Comparison of ENCODE assay signal across 27 cellular contexts in the genomic region with DNA sequence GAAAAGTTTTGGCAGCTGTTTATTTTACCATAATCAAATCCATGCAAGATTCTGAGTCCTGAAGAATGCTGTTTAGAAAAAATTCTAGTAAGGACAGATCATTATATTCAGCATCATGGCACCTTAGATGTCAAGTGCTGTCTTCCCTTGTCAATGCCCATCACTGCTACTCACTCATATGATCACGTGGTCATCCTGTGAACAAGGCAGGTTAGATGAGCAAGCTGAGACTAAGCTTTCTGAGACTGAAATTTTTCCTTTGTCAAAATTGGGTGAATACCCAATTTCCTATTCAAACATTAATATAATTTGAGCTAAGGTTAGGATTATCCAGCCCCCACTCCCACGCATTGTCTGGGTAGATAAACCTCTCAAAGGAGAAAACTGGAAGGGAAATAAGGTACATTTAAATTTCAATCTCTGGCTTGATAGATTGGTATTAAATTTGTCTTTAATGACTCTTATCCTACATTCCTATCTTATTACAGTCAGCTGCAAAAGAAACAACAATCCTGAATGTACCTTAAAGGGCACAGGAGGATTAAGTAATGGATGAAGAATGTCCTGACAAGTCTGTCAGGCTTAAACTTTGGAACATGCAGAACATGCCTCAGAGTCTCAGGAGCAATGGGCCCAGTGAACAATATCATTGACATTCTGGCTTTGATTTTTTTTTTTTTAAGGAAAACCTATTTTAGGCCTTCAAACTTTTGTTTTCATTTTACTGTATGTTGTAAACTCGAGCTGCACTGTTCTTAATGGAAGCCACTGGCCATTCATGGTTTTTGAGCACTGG.
A peak's percentile ranks its signal among the peaks of the same experiment; 100 is the strongest.
DNase-seq lines count a peak whose midpoint lies in the region; ATAC-seq lines count a peak whose summit lies in the region.
"Had no signal": no experiment of that assay in that cellular context is flagged by ENCODE, and none has a peak within 500 bp of the region (broad histone marks: within the 10 kb centered on the region; RNA-seq: fewer than 3 reads in every experiment).

No MANE protein-coding gene starts in this region.

- DNase-seq in HS-5 (ENCODE audit: low read depth) (peak; percentile 61), adipocyte (ENCODE audit: low read depth) (peak; percentile 36), fibroblast of peridontal ligament (ENCODE audit: extremely low read depth) (peak; percentile 45), stromal cell of bone marrow (ENCODE audit: low read depth) (peak; percentile 38), NCI-H526 treated with DMSO at 0.1 percent for 48 hours (lab: John Stamatoyannopoulos, UW) (no peak)
- DNase-seq in stimulated activated naive CD8-positive, alpha-beta T cell treated with anti-CD3 and anti-CD28 coated beads, Interleukin-15, amount 100 ng/mL, for 72 hours: no peak
- DNase-seq: activated CD8-positive, alpha-beta T cell treated with anti-CD3 and anti-CD28 coated beads for 36 hours; activated naive CD4-positive, alpha-beta T cell treated with Interleukin-2 at 50 U/mL for 16 hours; AML-193; amygdala; central memory CD4-positive, alpha-beta T cell; DMS53; dorsolateral prefrontal cortex; IMR-90; left colon; MM.1S; naive thymus-derived CD8-positive, alpha-beta T cell; NCI-H2171 treated with DMSO at 0.1 percent for 48 hours; NCI-H69; retina; stimulated activated CD4-positive, alpha-beta T cell treated with anti-CD3 and anti-CD28 coated beads, Interleukin-12 subunit alpha, Interleukin-12 subunit beta, amount 100 ng/mL, for 4 hours; stimulated activated CD4-positive, alpha-beta T cell treated with anti-CD3 and anti-CD28 coated beads, Interleukin-4, amount 100 ng/mL, for 4 hours; stimulated activated naive CD8-positive, alpha-beta T cell treated with anti-CD3 and anti-CD28 coated beads, Interleukin-15, Interleukin-2, amounts not matched to agents 100 U/mL and 50 U/mL, for 24 hours had no signal

- H3K4me1 Mint-ChIP-seq in stimulated activated naive CD8-positive, alpha-beta T cell treated with anti-CD3 and anti-CD28 coated beads, Interleukin-15, amount 100 ng/mL, for 72 hours: no peaks in the 10 kb centered on the region
- H3K4me1 Mint-ChIP-seq: naive thymus-derived CD8-positive, alpha-beta T cell had no signal

- H3K36me3 ChIP-seq in adipocyte (ENCODE audit: control insufficient read depth, insufficient read depth, low read length, severe bottlenecking): no peaks in the 10 kb centered on the region
- H3K36me3 ChIP-seq: tibial nerve had no signal

- no peak overlapping the region for H3K27ac Mint-ChIP-seq in stimulated activated naive CD8-positive, alpha-beta T cell treated with anti-CD3 and anti-CD28 coated beads, Interleukin-15, amount 100 ng/mL, for 72 hours
- H3K27ac Mint-ChIP-seq: activated CD8-positive, alpha-beta T cell treated with anti-CD3 and anti-CD28 coated beads for 36 hours; naive thymus-derived CD8-positive, alpha-beta T cell; WTC11 had no signal

- no peak overlapping the region for H3K9ac ChIP-seq in adipocyte (ENCODE audit: low read length)

- peak overlapping the region; percentile 2 for H3K4me3 ChIP-seq in adipocyte (ENCODE audit: low read length)
- H3K4me3 ChIP-seq: dorsolateral prefrontal cortex, tibial nerve had no signal

- no peaks in the 10 kb centered on the region for H3K9me3 Mint-ChIP-seq in stimulated activated naive CD8-positive, alpha-beta T cell treated with anti-CD3 and anti-CD28 coated beads, Interleukin-15, amount 100 ng/mL, for 72 hours
- H3K9me3 Mint-ChIP-seq: activated CD8-positive, alpha-beta T cell treated with anti-CD3 and anti-CD28 coated beads for 36 hours; naive thymus-derived CD8-positive, alpha-beta T cell; WTC11 had no signal

- H3K27me3 Mint-ChIP-seq in stimulated activated naive CD8-positive, alpha-beta T cell treated with anti-CD3 and anti-CD28 coated beads, Interleukin-15, amount 100 ng/mL, for 72 hours: peaks cover 8% of the 10 kb centered on the region

- H3K9me3 ChIP-seq in adipocyte (ENCODE audit: control insufficient read depth, low read length): no peaks in the 10 kb centered on the region
- H3K9me3 ChIP-seq: tibial nerve had no signal

- H3K4me1 ChIP-seq in adipocyte (ENCODE audit: control insufficient read depth, insufficient read depth, low read length): peaks cover 9% of the 10 kb centered on the region

- H3K27me3 ChIP-seq in adipocyte (replicated peaks; ENCODE audit: control insufficient read depth, insufficient read depth, low read length): no peaks in the 10 kb centered on the region
- H3K27me3 ChIP-seq: tibial nerve had no signal

- ATAC-seq in stimulated activated naive CD8-positive, alpha-beta T cell treated with anti-CD3 and anti-CD28 coated beads, Interleukin-15, amount 100 ng/mL, for 72 hours: no peak
- no peak for ATAC-seq in HG03045 (IDR thresholded peaks at IDR 0.05; ENCODE audit: unreplicated experiment)
- ATAC-seq: activated CD8-positive, alpha-beta T cell treated with anti-CD3 and anti-CD28 coated beads for 36 hours; left colon; naive thymus-derived CD8-positive, alpha-beta T cell; Right ventricle myocardium inferior; stimulated activated naive CD8-positive, alpha-beta T cell treated with anti-CD3 and anti-CD28 coated beads, Interleukin-15, Interleukin-2, amounts not matched to agents 100 U/mL and 50 U/mL, for 24 hours; WTC11 had no signal

- H3K4me3 Mint-ChIP-seq in stimulated activated naive CD8-positive, alpha-beta T cell treated with anti-CD3 and anti-CD28 coated beads, Interleukin-15, amount 100 ng/mL, for 72 hours: no peak overlapping the region
- H3K4me3 Mint-ChIP-seq: activated CD8-positive, alpha-beta T cell treated with anti-CD3 and anti-CD28 coated beads for 36 hours; naive thymus-derived CD8-positive, alpha-beta T cell; WTC11 had no signal

Comparison
In these comparisons a context has a peak if more than half of its experiments do, and no peak if none do; other contexts are left out.
1. DNase-seq: peak in HS-5 (single experiment), adipocyte (single experiment), fibroblast of peridontal ligament (single experiment) and stromal cell of bone marrow (single experiment); none in NCI-H526 treated with DMSO at 0.1 percent for 48 hours (single experiment) and stimulated activated naive CD8-positive, alpha-beta T cell treated with anti-CD3 and anti-CD28 coated beads, Interleukin-15, amount 100 ng/mL, for 72 hours (0 of 2).